Comparison of ENCODE assay signal across 18 cellular contexts in genomic region chr7:101659706-101660105, GRCh38. TPM values are rescaled to one million over a fixed set of nuclear protein-coding genes. Genes with fewer than 3 reads are reported as not detected.
DNase-seq lines count a peak whose midpoint lies in the region; ATAC-seq and TF ChIP-seq lines count a peak whose summit lies in the region.
"Had no signal": no experiment of that assay in that cellular context is flagged by ENCODE, and none has a peak within 500 bp of the region (broad histone marks: within the 10 kb centered on the region; RNA-seq: fewer than 3 reads in every experiment).

No MANE protein-coding gene starts in this region.

- H3K27me3 ChIP-seq in GM23338 (ENCODE audit: insufficient read depth) (no peaks in the 10 kb centered on the region), mesendoderm (ENCODE audit: insufficient read depth, low read length, poor library complexity) (no peaks in the 10 kb centered on the region)
- H3K27me3 ChIP-seq: BE2C had no signal

- H4K5ac ChIP-seq in mesendoderm (ENCODE audit: low read length) = no peak overlapping the region

- no peak overlapping the region for H3K4me2 ChIP-seq in GM23338
- no peak overlapping the region for H3K4me2 ChIP-seq in mesendoderm (ENCODE audit: low read length)
- H3K4me2 ChIP-seq: A549 had no signal

- no peak overlapping the region for H4K8ac ChIP-seq in mesendoderm (ENCODE audit: low read depth, low read length)

- no peak overlapping the region for H3K9ac ChIP-seq in mesendoderm (ENCODE audit: low read length)
- H3K9ac ChIP-seq: GM23248 had no signal

- no peak overlapping the region for H3K56ac ChIP-seq in mesendoderm (ENCODE audit: low read length)

- H3K27ac ChIP-seq in GM23338 (ENCODE audit: low read depth) (no peak overlapping the region), mesendoderm (ENCODE audit: low read depth, low read length) (no peak overlapping the region)
- H3K27ac ChIP-seq: A549, GM23248 had no signal

- no peak overlapping the region for H2BK5ac ChIP-seq in mesendoderm (ENCODE audit: low read length)

- H2BK120ac ChIP-seq in mesendoderm (ENCODE audit: low read depth, low read length) = no peak overlapping the region

- H3K36me3 Mint-ChIP-seq in GM23338 (ENCODE audit: low read depth) = peaks cover 4% of the 10 kb centered on the region; the same call in 2 of the 3 replicates
- H3K36me3 Mint-ChIP-seq: CD14-positive monocyte; CD8-positive, alpha-beta T cell had no signal

- no peak overlapping the region for H2BK15ac ChIP-seq in mesendoderm (replicated peaks; ENCODE audit: low read depth)

- no peak overlapping the region for H3K27ac Mint-ChIP-seq in GM23338
- H3K27ac Mint-ChIP-seq: CD14-positive monocyte; CD8-positive, alpha-beta T cell had no signal

- H2AK5ac ChIP-seq in mesendoderm (ENCODE audit: low read length) = no peak overlapping the region

- no peak for ATAC-seq in GM23338
- ATAC-seq in GM21723 (IDR thresholded peaks at IDR 0.05; ENCODE audit: unreplicated experiment) = no peak
- ATAC-seq: A549; CD8-positive, alpha-beta T cell had no signal

- TF ChIP-seq CTCF in GM23338 (conservative IDR thresholded peaks at IDR 0.05; ENCODE audit: low read depth in 2 of 2) = no peak

- no peak overlapping the region for H2AFZ ChIP-seq in GM23338
- H2AFZ ChIP-seq: GM23248 had no signal

- DNase-seq in A172 (ENCODE audit: low spot score) (peak; percentile 49), GM23338 (ENCODE audit: low spot score) (peak; percentile 30), amniotic epithelial cell (ENCODE audit: low read depth) (peak; percentile 65), glomerular visceral epithelial cell (ENCODE audit: extremely low spot score) (peak; percentile 17), dedifferentiated amniotic fluid mesenchymal stem cell (ENCODE audit: extremely low spot score) (no peak), mesendoderm (no peak), NCI-H748 (lab: John Stamatoyannopoulos, UW; ENCODE audit: unreplicated experiment) (no peak)
- DNase-seq: BE2C; CD8-positive, alpha-beta T cell; COR-L47; DND-41; GDM1; GM23248; H7 had no signal

- H3K4me3 Mint-ChIP-seq in GM23338 = no peak overlapping the region
- H3K4me3 Mint-ChIP-seq: CD14-positive monocyte; CD8-positive, alpha-beta T cell had no signal

- H3K9me2 ChIP-seq in GM23338 (ENCODE audit: insufficient read depth) = no peaks in the 10 kb centered on the region

- H3K36me3 ChIP-seq in GM23338 (ENCODE audit: insufficient read depth) = no peaks in the 10 kb centered on the region
- H3K36me3 ChIP-seq in mesendoderm (ENCODE audit: control insufficient read depth, insufficient read depth, low read length) = no peaks in the 10 kb centered on the region
- H3K36me3 ChIP-seq: BE2C had no signal

- no CpG with 5 or more reads among the region's 2 CpGs for WGBS in mesendoderm (ENCODE audit: extremely low coverage, insufficient coverage, low lambda C conversion rate)

- peaks cover 16% of the 10 kb centered on the region for H3K4me1 ChIP-seq in GM23338 (ENCODE audit: insufficient read depth)
- no peaks in the 10 kb centered on the region for H3K4me1 ChIP-seq in mesendoderm (ENCODE audit: control insufficient read depth, low read depth, low read length)
- H3K4me1 ChIP-seq: A549, BE2C had no signal

- H3K4ac ChIP-seq in mesendoderm (ENCODE audit: low read depth, low read length) = no peak overlapping the region

- no peaks in the 10 kb centered on the region for H3K79me1 ChIP-seq in mesendoderm (ENCODE audit: low read length)

- no peaks in the 10 kb centered on the region for H4K20me1 ChIP-seq in GM23338 (replicated peaks; ENCODE audit: insufficient read depth)

- H3K18ac ChIP-seq in mesendoderm (ENCODE audit: low read length) = no peak overlapping the region

- H3F3A ChIP-seq in GM23338 (replicated peaks; ENCODE audit: low read depth) = no peaks in the 10 kb centered on the region

- peaks cover 13% of the 10 kb centered on the region for H3K9me3 Mint-ChIP-seq in GM23338

- no peaks in the 10 kb centered on the region for H3K79me2 ChIP-seq in GM23338 (replicated peaks; ENCODE audit: insufficient read depth)
- no peaks in the 10 kb centered on the region for H3K79me2 ChIP-seq in mesendoderm (ENCODE audit: control insufficient read depth, insufficient read depth, low read length)

- H3K27me3 Mint-ChIP-seq in GM23338 (ENCODE audit: insufficient read depth, low read depth, poor library complexity) = peaks cover 10% of the 10 kb centered on the region

- peaks cover 16% of the 10 kb centered on the region for H3K4me1 Mint-ChIP-seq in GM23338
- H3K4me1 Mint-ChIP-seq: CD14-positive monocyte had no signal

- H3K4me3 ChIP-seq in GM23338 (no peak overlapping the region), mesendoderm (ENCODE audit: low read length) (no peak overlapping the region)
- H3K4me3 ChIP-seq: A549, GM23248 had no signal

- H3K23ac ChIP-seq in mesendoderm (ENCODE audit: low read length) = no peak overlapping the region

TF ChIP-seq in GM23338, 12 proteins besides CTCF, POLR2A, EP300 and RAD21:
- TF ChIP-seq POLR2AphosphoS5 (IDR thresholded peaks at IDR 0.05; ENCODE audit: low read depth) (no peak), NANOG (IDR thresholded peaks at IDR 0.05; ENCODE audit: borderline replicate concordance) (no peak), ZNF462 (CRISPR knock-in tag; IDR thresholded peaks at IDR 0.05) (no peak)

RNA-seq across cellular contexts. Expression of gene MYL10, which starts 30.6 kb away (rescaled TPM):
- total RNA-seq in A172 (2014; rRNA removed; shearing (Covaris generic)) = not detected in 2 replicates
- not detected in 2 replicates for total RNA-seq in GM23338 (2014; rRNA removed; shearing (Covaris generic))
- polyA plus RNA-seq in GM23338 (2016; fragmentation: Nextera tagmentation; extraction: Ambion mirVana) = 0.75 and 1.3 TPM in 2 replicates
- 3.1 TPM for polyA plus RNA-seq in mesendoderm (2013, experiment 1 of 2)
- 2.5 TPM for polyA plus RNA-seq in mesendoderm (2013, experiment 2 of 2)
- total RNA-seq: CD8-positive, alpha-beta T cell; GM23248; H7 had no signal
- polyA plus RNA-seq: A549, AG04450, CD14-positive monocyte, GM23248 had no signal

Comparison
In these comparisons a context has a peak if more than half of its experiments do, and no peak if none do; other contexts are left out.
1. DNase-seq: peak in A172 (single experiment), GM23338 (single experiment), amniotic epithelial cell (single experiment) and glomerular visceral epithelial cell (single experiment); none in dedifferentiated amniotic fluid mesenchymal stem cell (single experiment), mesendoderm (single experiment) and NCI-H748 (single experiment).